In the genomic region with DNA sequence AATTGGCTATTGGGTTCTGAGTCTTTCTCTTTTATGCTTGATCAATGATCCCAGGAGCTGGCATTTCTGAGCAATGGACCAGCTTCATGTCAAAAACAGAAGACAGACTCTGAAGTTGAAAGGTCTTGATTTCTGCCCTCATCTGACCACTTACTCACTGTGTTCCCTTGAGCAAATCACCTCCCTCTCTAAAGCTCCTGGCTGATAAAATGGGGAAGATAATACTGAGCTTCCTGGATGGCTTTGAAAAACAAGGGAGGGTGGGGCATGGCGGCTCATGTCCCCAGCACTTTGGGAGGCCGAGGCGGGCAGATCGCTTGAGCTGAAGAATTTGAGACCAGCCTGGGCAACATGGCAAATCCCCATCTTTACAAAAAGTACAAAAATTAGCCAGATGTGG, we compare ENCODE assay signal across 21 cellular contexts. TPM values are rescaled to one million over a fixed set of nuclear protein-coding genes. Genes with fewer than 3 reads are reported as not detected.
"Had no signal": no experiment of that assay in that cellular context is flagged by ENCODE, and none has a peak within 500 bp of the region (broad histone marks: within the 10 kb centered on the region; RNA-seq: fewer than 3 reads in every experiment).

No MANE protein-coding gene starts in this region.

- ATAC-seq: activated CD8-positive, alpha-beta memory T cell treated with anti-CD3 and anti-CD28 coated beads, Interleukin-2, amount 10 ng/mL, durations not matched to agents 7 days and 5 days; activated naive CD8-positive, alpha-beta T cell treated with anti-CD3 and anti-CD28 coated beads, Interleukin-2, amount 50 U/mL, for 24 hours; esophagus mucosa; left ventricle myocardium superior; sciatic nerve had no signal

- H3K36me3 ChIP-seq: ascending aorta, spleen, tibial artery had no signal

- H3K4me1 Mint-ChIP-seq: activated CD8-positive, alpha-beta memory T cell treated with anti-CD3 and anti-CD28 coated beads, Interleukin-2, amount 10 ng/mL, durations not matched to agents 7 days and 5 days had no signal

- H3K27me3 ChIP-seq: ascending aorta had no signal

- H3K4me3 Mint-ChIP-seq: activated CD4-positive, alpha-beta memory T cell treated with anti-CD3 and anti-CD28 coated beads for 36 hours; activated CD8-positive, alpha-beta memory T cell treated with anti-CD3 and anti-CD28 coated beads, Interleukin-2, amount 10 ng/mL, durations not matched to agents 7 days and 5 days; activated naive CD4-positive, alpha-beta T cell treated with anti-CD3 and anti-CD28 coated beads for 36 hours; activated naive CD8-positive, alpha-beta T cell treated with anti-CD3 and anti-CD28 coated beads, Interleukin-2, amount 50 U/mL, for 24 hours had no signal

- H3K36me3 Mint-ChIP-seq: activated CD4-positive, alpha-beta memory T cell treated with anti-CD3 and anti-CD28 coated beads for 36 hours; activated CD8-positive, alpha-beta memory T cell treated with anti-CD3 and anti-CD28 coated beads, Interleukin-2, amount 10 ng/mL, durations not matched to agents 7 days and 5 days had no signal

- H3K4me1 ChIP-seq: ascending aorta had no signal

- H3K4me3 ChIP-seq: ascending aorta, dorsolateral prefrontal cortex, SK-N-MC, spleen, tibial artery had no signal

- DNase-seq: activated CD4-positive, alpha-beta memory T cell treated with anti-CD3 and anti-CD28 coated beads for 36 hours; activated CD8-positive, alpha-beta memory T cell treated with anti-CD3 and anti-CD28 coated beads, Interleukin-2, amount 10 ng/mL, durations not matched to agents 7 days and 5 days; activated naive CD4-positive, alpha-beta T cell treated with anti-CD3 and anti-CD28 coated beads for 36 hours; activated naive CD8-positive, alpha-beta T cell treated with anti-CD3 and anti-CD28 coated beads, Interleukin-2, amount 50 U/mL, for 24 hours; activated T-cell treated with anti-CD3 and anti-CD28 coated beads, Interleukin-2, amount 50 U/mL, for 1 hour; dorsolateral prefrontal cortex; kidney glomerular epithelial cell; left ventricle myocardium superior; mesenchymal stem cell; spleen; T-helper 9 cell; tibial artery had no signal

- H3K27ac ChIP-seq: ascending aorta, dorsolateral prefrontal cortex, spleen, tibial artery had no signal

- H3K9me3 Mint-ChIP-seq: activated CD4-positive, alpha-beta memory T cell treated with anti-CD3 and anti-CD28 coated beads for 36 hours; activated naive CD4-positive, alpha-beta T cell treated with anti-CD3 and anti-CD28 coated beads for 36 hours; activated naive CD8-positive, alpha-beta T cell treated with anti-CD3 and anti-CD28 coated beads, Interleukin-2, amount 50 U/mL, for 24 hours; activated T-helper 2 cell treated with anti-CD3 and anti-CD28 coated beads, Interferon-gamma antibody, Interleukin-2, Interleukin-4, amounts not matched to agents 10 μg/mL and 5 μg/mL and 100 μg/mL, durations not matched to agents 14 hours and 24 hours and 36 hours had no signal

- H3K9me3 ChIP-seq: ascending aorta, spleen, tibial artery had no signal

- H3K27ac Mint-ChIP-seq: activated CD4-positive, alpha-beta memory T cell treated with anti-CD3 and anti-CD28 coated beads for 36 hours; activated CD8-positive, alpha-beta memory T cell treated with anti-CD3 and anti-CD28 coated beads, Interleukin-2, amount 10 ng/mL, durations not matched to agents 7 days and 5 days; activated naive CD4-positive, alpha-beta T cell treated with anti-CD3 and anti-CD28 coated beads for 36 hours; activated naive CD8-positive, alpha-beta T cell treated with anti-CD3 and anti-CD28 coated beads, Interleukin-2, amount 50 U/mL, for 24 hours; activated T-helper 2 cell treated with anti-CD3 and anti-CD28 coated beads, Interferon-gamma antibody, Interleukin-2, Interleukin-4, amounts not matched to agents 10 μg/mL and 5 μg/mL and 100 μg/mL, durations not matched to agents 14 hours and 24 hours and 36 hours had no signal

RNA-seq across cellular contexts. Expression of gene FAM83F, which starts 6.3 kb away (rescaled TPM):
- total RNA-seq: activated CD8-positive, alpha-beta memory T cell treated with anti-CD3 and anti-CD28 coated beads, Interleukin-2, amount 10 ng/mL, durations not matched to agents 7 days and 5 days; ascending aorta; osteocyte; pulmonary artery endothelial cell had no signal

RNA-seq across cellular contexts. Expression of gene TMA7B, which starts 40.9 kb away (rescaled TPM):
- total RNA-seq: ascending aorta, bronchial epithelial cell, left ventricle myocardium superior, osteocyte, pulmonary artery endothelial cell had no signal
- polyA plus RNA-seq: neural cell had no signal
